Comparison of ENCODE assay signal across 25 cellular contexts in genomic region chr6:147954938-147955337, GRCh38.
"Had no signal": no experiment of that assay in that cellular context is flagged by ENCODE, and none has a peak within 500 bp of the region (broad histone marks: within the 10 kb centered on the region; RNA-seq: fewer than 3 reads in every experiment).

No MANE protein-coding gene starts in this region.

- H3K4me1 ChIP-seq: colonic mucosa, left ventricle myocardium inferior had no signal

- H3K36me3 ChIP-seq: cardiac muscle cell, colonic mucosa, heart left ventricle, left ventricle myocardium inferior, stomach, tibial artery had no signal

- H3K9me3 ChIP-seq: colonic mucosa, heart left ventricle, left ventricle myocardium inferior, mucosa of descending colon, stomach, tibial artery had no signal

- H3K4me3 ChIP-seq: cardiac muscle cell, colonic mucosa, heart left ventricle, left ventricle myocardium inferior, lung, mucosa of descending colon, stomach, tibial artery had no signal

- H3K27ac ChIP-seq: cardiac muscle cell, colonic mucosa, heart left ventricle, left ventricle myocardium inferior, stomach, tibial artery had no signal

- ATAC-seq: activated CD4-positive, alpha-beta T cell treated with anti-CD3 and anti-CD28 coated beads for 36 hours; activated naive CD4-positive, alpha-beta T cell treated with anti-CD3 and anti-CD28 coated beads, Interleukin-2, amount 50 U/mL, for 72 hours; activated T-cell treated with anti-CD3 and anti-CD28 coated beads, Interleukin-2, amount 50 U/mL, for 72 hours; heart left ventricle; mucosa of descending colon; natural killer cell treated with Interleukin-12 subunit alpha and Interleukin-12 subunit beta and Interleukin-15 and Interleukin-18, amount 100 ng/mL, for 72 hours; right cardiac atrium; stimulated activated naive B cell treated with anti-CD40 and anti-IgM and Interleukin-4, amounts not matched to agents 10 μg/mL and 1 μg/mL and 100 μg/mL, for 72 hours had no signal

- DNase-seq: activated CD4-positive, alpha-beta T cell treated with anti-CD3 and anti-CD28 coated beads for 36 hours; activated CD4-positive, CD25-positive, alpha-beta regulatory T cell; activated naive CD4-positive, alpha-beta T cell; activated T-cell treated with anti-CD3 and anti-CD28 coated beads for 4 hours; activated T-cell treated with anti-CD3 and anti-CD28 coated beads, Interleukin-2, amount 50 U/mL, for 72 hours; cerebellar nuclear complex; colonic mucosa; effector CD8-positive, alpha-beta T cell; erythroblast; heart left ventricle; hypothalamus; immature natural killer cell; left ventricle myocardium inferior; mucosa of descending colon; right cardiac atrium; stimulated activated CD4-positive, alpha-beta T cell treated with anti-CD3 and anti-CD28 coated beads, Interleukin-15, amount 100 ng/mL, for 24 hours; stimulated activated CD4-positive, alpha-beta T cell treated with anti-CD3 and anti-CD28 coated beads, Interleukin-2, amount 100 ng/mL, for 24 hours; stimulated activated naive B cell treated with anti-CD40 and anti-IgM and Interleukin-4, amounts not matched to agents 10 μg/mL and 1 μg/mL and 100 μg/mL, for 72 hours; stomach; T-helper 1 cell; tibial artery had no signal

- H3K27me3 ChIP-seq: cardiac muscle cell, colonic mucosa, heart left ventricle, stomach, tibial artery had no signal
